In genomic region chr2:227164745-227165350, GRCh38 we compare ENCODE assay signal across 9 cellular contexts. TPM values are rescaled to one million over a fixed set of nuclear protein-coding genes. Genes with fewer than 3 reads are reported as not detected.
A peak's percentile ranks its signal among the peaks of the same experiment; 100 is the strongest.
DNase-seq lines count a peak whose midpoint lies in the region; ATAC-seq, FAIRE-seq and TF ChIP-seq lines count a peak whose summit lies in the region.
"Had no signal": no experiment of that assay in that cellular context is flagged by ENCODE, and none has a peak within 500 bp of the region (broad histone marks: within the 10 kb centered on the region; RNA-seq: fewer than 3 reads in every experiment).

No MANE protein-coding gene starts in this region.

- H3K27me3 ChIP-seq in ACC112 (ENCODE audit: insufficient read depth, low read length), result no peaks in the 10 kb centered on the region
- H3K27me3 ChIP-seq in Peyer's patch, result peaks cover 0 to 13% of the 10 kb centered on the region in 2 donors
- H3K27me3 ChIP-seq in osteoblast (ENCODE audit: insufficient read depth, low read length), result peaks cover 53% of the 10 kb centered on the region
- H3K27me3 ChIP-seq in BE2C, result peaks cover 33% of the 10 kb centered on the region

- H3K36me3 ChIP-seq in ACC112 (ENCODE audit: insufficient read depth, low read length) (0 out of 2 replicates have a peak, but pooled peaks cover 3% of the 10 kb centered on the region), Peyer's patch (no peaks in the 10 kb centered on the region), osteoblast (ENCODE audit: insufficient read depth, low read length) (no peaks in the 10 kb centered on the region), BE2C (no peaks in the 10 kb centered on the region)

- H2AFZ ChIP-seq in ACC112 (ENCODE audit: low read length, unreplicated experiment), result peak overlapping the region; percentile 90
- H2AFZ ChIP-seq in osteoblast (ENCODE audit: low read length), result peak overlapping the region; percentile 41

- no peak for TF ChIP-seq POLR2A in Peyer's patch (IDR thresholded peaks at IDR 0.05)

- peak overlapping the region; percentile 74 for H3K4me2 ChIP-seq in osteoblast (ENCODE audit: insufficient read depth, low read length)

- H3K4me1 ChIP-seq in ACC112 (ENCODE audit: control insufficient read depth, insufficient read depth, low read length, unreplicated experiment), result peaks cover 12% of the 10 kb centered on the region
- peaks cover 0 to 19% (median 1%) of the 10 kb centered on the region in 4 donors for H3K4me1 ChIP-seq in Peyer's patch
- no peaks in the 10 kb centered on the region for H3K4me1 ChIP-seq in osteoblast (ENCODE audit: insufficient read depth, low read length)
- no peaks in the 10 kb centered on the region for H3K4me1 ChIP-seq in BE2C

- H3K4me3 ChIP-seq in ACC112 (ENCODE audit: low read depth, low read length), result peak overlapping the region; percentile 83
- H3K4me3 ChIP-seq in Peyer's patch, result peak overlapping the region; percentile 49 to 58 (median 56)
- peak overlapping the region; percentile 59 for H3K4me3 ChIP-seq in fibroblast of mammary gland (ENCODE audit: control insufficient read depth, low read depth, low read length)
- peak overlapping the region; percentile 65 for H3K4me3 ChIP-seq in osteoblast (ENCODE audit: insufficient read depth, low read length)
- no peak overlapping the region for H3K4me3 ChIP-seq in BE2C (ENCODE audit: low read depth, low read length)

- peak; percentile 74 for ATAC-seq in HG02870 (IDR thresholded peaks at IDR 0.05; ENCODE audit: unreplicated experiment)

- H3K9me3 ChIP-seq in Peyer's patch (no peaks in the 10 kb centered on the region), osteoblast (ENCODE audit: low read depth, low read length) (peaks cover 3% of the 10 kb centered on the region), BE2C (no peaks in the 10 kb centered on the region)

- DNase-seq in GM18507 (ENCODE audit: extremely low spot score, insufficient read length, low read depth) (peak; percentile 12), Peyer's patch (peak in 2 of 3 donors; percentile 80 to 84), fibroblast of mammary gland (ENCODE audit: low read depth) (no peak), osteoblast (ENCODE audit: insufficient read length, low spot score, missing footprints) (peak; percentile 58), BE2C (no peak), NCI-H774 (lab: John Stamatoyannopoulos, UW) (no peak)

- no peaks in the 10 kb centered on the region for H4K20me1 ChIP-seq in osteoblast (ENCODE audit: insufficient read depth, low read length)

- H3K79me2 ChIP-seq in ACC112 (ENCODE audit: control insufficient read depth, insufficient read depth, low read length, unreplicated experiment), result no peaks in the 10 kb centered on the region
- H3K79me2 ChIP-seq in osteoblast (ENCODE audit: insufficient read depth, low read length), result no peaks in the 10 kb centered on the region

- peak; percentile 83 for FAIRE-seq in GM18507 (lab: Jason Lieb, UNC)

- no peak for TF ChIP-seq CTCF in Peyer's patch (IDR thresholded peaks at IDR 0.05)
- no peak for TF ChIP-seq CTCF in fibroblast of mammary gland (conservative IDR thresholded peaks at IDR 0.05; ENCODE audit: control insufficient read depth, insufficient read depth, low read depth, low read length)
- no peak for TF ChIP-seq CTCF in osteoblast (IDR thresholded peaks at IDR 0.05; ENCODE audit: extremely low read depth, low read depth, low read length)
- no peak for TF ChIP-seq CTCF in BE2C (IDR thresholded peaks at IDR 0.05; ENCODE audit: low read depth, low read length)

- H3K27ac ChIP-seq in ACC112 (ENCODE audit: low read depth, low read length) (no peak overlapping the region), Peyer's patch (peak overlapping the region; percentile 38 to 90 (median 61)), osteoblast (ENCODE audit: low read depth, low read length) (no peak overlapping the region)

RNA-seq across cellular contexts. Expression of gene COL4A3, which starts 0.4 kb away (rescaled TPM):
- total RNA-seq in Peyer's patch (10 to 100 TPM in 2 of 4 donors, 1 to 10 TPM in 1, under 1 TPM in 1; under 0.01 to 67.7 (median 10.2) TPM), osteoblast (not detected in 2 replicates)
- polyA plus RNA-seq in BE2C (2012; ENCODE audit: insufficient read depth, insufficient read length, low read depth), result not detected
- total RNA-seq: HT1080 had no signal

RNA-seq across cellular contexts. Expression of gene COL4A4, which starts 0.8 kb away (rescaled TPM):
- total RNA-seq in Peyer's patch, result 10 to 100 TPM in 1 of 4 donors, 1 to 10 TPM in 1, under 1 TPM in 2; 0.53 to 24.8 (median 0.95) TPM
- total RNA-seq in osteoblast, result under 0.01 and 0.36 TPM in 2 replicates
- polyA plus RNA-seq in BE2C (2012; ENCODE audit: insufficient read depth, insufficient read length, low read depth), result 0.45 TPM

Comparison
In these comparisons a context has a peak if more than half of its experiments do, and no peak if none do; other contexts are left out.
1. H3K27ac ChIP-seq: peak in Peyer's patch (4 of 4); none in ACC112 (single experiment) and osteoblast (single experiment).
2. DNase-seq: peak in GM18507 (single experiment), Peyer's patch (2 of 3) and osteoblast (single experiment); none in fibroblast of mammary gland (single experiment), BE2C (single experiment) and NCI-H774 (single experiment).